25 cellular contexts compared by ENCODE assay signal in genomic region chr21:22263890-22264289, GRCh38.
"Had no signal": no experiment of that assay in that cellular context is flagged by ENCODE, and none has a peak within 500 bp of the region (broad histone marks: within the 10 kb centered on the region; RNA-seq: fewer than 3 reads in every experiment).

No MANE protein-coding gene starts in this region.

- DNase-seq: stimulated activated CD4-positive, alpha-beta T cell treated with anti-CD3 and anti-CD28 coated beads, Interleukin-2, amount 100 ng/mL, for 48 hours; stimulated activated CD4-positive, alpha-beta T cell treated with anti-CD3 and anti-CD28 coated beads, Interleukin-4, amount 100 ng/mL, for 1 hour; stimulated activated CD4-positive, alpha-beta T cell treated with anti-CD3 and anti-CD28 coated beads, Interleukin-4, amount 100 ng/mL, for 24 hours; stimulated activated CD4-positive, alpha-beta T cell treated with anti-CD3 and anti-CD28 coated beads, Interleukin-4, amount 100 ng/mL, for 4 hours; stimulated activated CD8-positive, alpha-beta memory T cell treated with anti-CD3 and anti-CD28 coated beads, Interleukin-4, amount 100 ng/mL, for 48 hours; stimulated activated naive B cell treated with anti-CD40 and anti-IgM and Interleukin-4, amounts not matched to agents 10 μg/mL and 1 μg/mL and 100 μg/mL, for 72 hours; stimulated activated naive CD4-positive, alpha-beta T cell treated with Interleukin-2 at 50 U/mL for 16 hours; stimulated activated naive CD8-positive, alpha-beta T cell treated with anti-CD3 and anti-CD28 coated beads, Interleukin-15, amount 100 ng/mL, for 72 hours; stimulated activated naive CD8-positive, alpha-beta T cell treated with anti-CD3 and anti-CD28 coated beads, Interleukin-15, Interleukin-2, amounts not matched to agents 100 U/mL and 50 U/mL, for 24 hours; stomach; substantia nigra; testis; thyroid gland; tibial artery; transverse colon; trophoblast cell; upper lobe of left lung; upper lobe of right lung; uterus had no signal

- H3K9me3 ChIP-seq: suprapubic skin, testis, thoracic aorta, thyroid gland, tibial artery, tibial nerve, transverse colon, upper lobe of left lung, upper lobe of right lung, uterus, vagina had no signal

- ATAC-seq: stimulated activated effector memory CD8-positive, alpha-beta T cell treated with anti-CD3 and anti-CD28 coated beads, Interleukin-12 subunit alpha, Interleukin-12 subunit beta, amount 100 ng/mL, for 72 hours; stimulated activated memory B cell treated with anti-CD40 and anti-IgM and Interleukin-4, amounts not matched to agents 10 μg/mL and 1 μg/mL and 100 μg/mL, for 72 hours; stimulated activated naive B cell treated with anti-CD40 and anti-IgM and Interleukin-4, amounts not matched to agents 10 μg/mL and 1 μg/mL and 100 μg/mL, for 72 hours; stimulated activated naive CD8-positive, alpha-beta T cell treated with anti-CD3 and anti-CD28 coated beads, Interleukin-15, amount 100 ng/mL, for 72 hours; stimulated activated naive CD8-positive, alpha-beta T cell treated with anti-CD3 and anti-CD28 coated beads, Interleukin-15, Interleukin-2, amounts not matched to agents 100 U/mL and 50 U/mL, for 24 hours; upper lobe of right lung had no signal

- H3K4me3 ChIP-seq: stomach, suprapubic skin, testis, thoracic aorta, thyroid gland, tibial artery, tibial nerve, transverse colon, upper lobe of left lung, upper lobe of right lung, uterus, vagina had no signal

- H3K4me1 ChIP-seq: stomach, suprapubic skin, testis, thyroid gland, tibial artery, tibial nerve, transverse colon, upper lobe of left lung, upper lobe of right lung, uterus, vagina had no signal

- H3K27ac ChIP-seq: stomach, suprapubic skin, testis, thoracic aorta, thyroid gland, tibial artery, tibial nerve, transverse colon, upper lobe of left lung, upper lobe of right lung, uterus, vagina had no signal

- H3K36me3 ChIP-seq: stomach, suprapubic skin, thoracic aorta, thyroid gland, tibial artery, tibial nerve, transverse colon, upper lobe of left lung, upper lobe of right lung, uterus, vagina had no signal

- H3K27me3 ChIP-seq: stomach, suprapubic skin, testis, thyroid gland, tibial artery, tibial nerve, transverse colon, upper lobe of left lung, upper lobe of right lung, uterus, vagina had no signal
